13 cellular contexts compared by ENCODE assay signal in the genomic region with DNA sequence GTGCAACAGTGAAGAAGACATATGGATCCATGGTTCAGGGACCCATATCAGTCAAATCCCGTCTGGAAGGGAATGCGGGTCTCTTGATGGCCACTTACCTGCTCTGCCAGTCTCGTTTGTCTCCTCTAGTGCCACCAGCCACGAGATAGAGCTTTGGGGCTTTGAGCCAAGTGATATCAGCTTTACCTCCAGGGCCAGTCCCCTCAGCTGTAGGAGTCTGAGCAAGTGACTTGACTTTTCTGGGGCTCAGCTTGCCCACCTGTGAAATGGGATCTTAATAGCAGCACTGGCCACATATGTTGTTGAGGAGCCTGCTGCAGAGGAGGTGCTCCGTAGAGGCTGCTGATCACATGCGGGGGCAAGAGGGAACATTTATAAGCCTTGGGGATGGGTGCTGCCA. TPM values are rescaled to one million over a fixed set of nuclear protein-coding genes. Genes with fewer than 3 reads are reported as not detected.
DNase-seq lines count a peak whose midpoint lies in the region; ATAC-seq and TF ChIP-seq lines count a peak whose summit lies in the region.
"Had no signal": no experiment of that assay in that cellular context is flagged by ENCODE, and none has a peak within 500 bp of the region (broad histone marks: within the 10 kb centered on the region; RNA-seq: fewer than 3 reads in every experiment).

No MANE protein-coding gene starts in this region.

- H4K20me1 ChIP-seq in MM.1S (ENCODE audit: insufficient read depth, low read length) = no peaks in the 10 kb centered on the region

- no peak for TF ChIP-seq CTCF in activated CD8-positive, alpha-beta T cell treated with anti-CD3 and anti-CD28 coated beads for 36 hours (IDR thresholded peaks at IDR 0.05)
- TF ChIP-seq CTCF in MM.1S (IDR thresholded peaks at IDR 0.05; ENCODE audit: low read length) = no peak

- no peaks in the 10 kb centered on the region for H3F3A ChIP-seq in MM.1S (ENCODE audit: insufficient read depth, low read length)

- no peak overlapping the region for H2AFZ ChIP-seq in MM.1S (ENCODE audit: low read length)

- no peak overlapping the region for H3K4me2 ChIP-seq in MM.1S (ENCODE audit: low read depth, low read length)
- H3K4me2 ChIP-seq: KMS-11 had no signal

- no peaks in the 10 kb centered on the region for H3K9me2 ChIP-seq in MM.1S (replicated peaks; ENCODE audit: insufficient read depth, low read length)

- DNase-seq in activated effector memory CD4-positive, alpha-beta T cell treated with anti-CD3 and anti-CD28 coated beads, Interleukin-2, amount 50 U/mL, for 16 hours = peak; percentile 53
- DNase-seq in activated effector memory CD4-positive, alpha-beta T cell treated with Interleukin-2 at 50 U/mL for 16 hours = no peak
- no peak for DNase-seq in activated CD8-positive, alpha-beta T cell treated with anti-CD3 and anti-CD28 coated beads for 36 hours
- DNase-seq in immature natural killer cell (no peak), superior temporal gyrus (ENCODE audit: extremely low spot score) (no peak), MM.1S (no peak)
- DNase-seq: erythroblast, NCI-H2171 had no signal

- CTCF ChIA-PET in activated CD8-positive, alpha-beta T cell treated with anti-CD3 and anti-CD28 coated beads for 36 hours (lab: Charles Lee) = interaction anchor here (1.2 to 2.4 kb wide), 4 partner anchors 45 to 316 kb away, joined by 3 to 11 read pairs (median 4); no protein-coding TSS in a partner anchor

- H3K4me3 Mint-ChIP-seq in activated CD8-positive, alpha-beta T cell treated with anti-CD3 and anti-CD28 coated beads for 36 hours = peak overlapping the region; percentile 85
- peak overlapping the region; percentile 33 to 91 (median 55) for H3K4me3 Mint-ChIP-seq in immature natural killer cell
- H3K4me3 Mint-ChIP-seq: brain had no signal

- no peaks in the 10 kb centered on the region for H3K36me3 ChIP-seq in stomach smooth muscle (ENCODE audit: control insufficient read depth in 2 of 2, insufficient read depth in 2 of 2, low read length in 2 of 2)
- H3K36me3 ChIP-seq in MM.1S (replicated peaks; ENCODE audit: insufficient read depth, low read length) = no peaks in the 10 kb centered on the region
- H3K36me3 ChIP-seq: Peyer's patch had no signal

- H3K27me3 ChIP-seq in stomach smooth muscle (ENCODE audit: control insufficient read depth in 1 of 2, insufficient read depth in 2 of 2, low read length in 2 of 2) (no peaks in the 10 kb centered on the region), MM.1S (replicated peaks; ENCODE audit: insufficient read depth, low read length) (no peaks in the 10 kb centered on the region)
- H3K27me3 ChIP-seq: Peyer's patch had no signal

- H3K27me3 Mint-ChIP-seq in activated CD8-positive, alpha-beta T cell treated with anti-CD3 and anti-CD28 coated beads for 36 hours = no peaks in the 10 kb centered on the region
- H3K27me3 Mint-ChIP-seq in immature natural killer cell (ENCODE audit: low read depth in 3 of 3) = peaks cover 2 to 9% (median 3%) of the 10 kb centered on the region in 3 donors

- peak overlapping the region; percentile 16 for H3K27ac Mint-ChIP-seq in activated CD8-positive, alpha-beta T cell treated with anti-CD3 and anti-CD28 coated beads for 36 hours
- H3K27ac Mint-ChIP-seq in immature natural killer cell = peak overlapping the region in 5 of 6 donors; percentile 60 to 97 (median 86)

- H3K4me3 ChIP-seq in stomach smooth muscle (ENCODE audit: low read length in 2 of 2) (no peak overlapping the region), MM.1S (ENCODE audit: low read length) (no peak overlapping the region)

- POLR2A ChIA-PET in activated CD8-positive, alpha-beta T cell treated with anti-CD3 and anti-CD28 coated beads for 36 hours (lab: Charles Lee) = interaction anchor here (1.1 kb wide), 1 partner anchor 11 kb away, joined by 5 read pairs; no protein-coding TSS in a partner anchor

- H3K4me1 Mint-ChIP-seq in activated CD8-positive, alpha-beta T cell treated with anti-CD3 and anti-CD28 coated beads for 36 hours (ENCODE audit: low read depth) = peaks cover 8% of the 10 kb centered on the region
- H3K4me1 Mint-ChIP-seq in immature natural killer cell = peaks cover 0 to 13% of the 10 kb centered on the region in 2 donors

- no peaks in the 10 kb centered on the region for H3K9me3 Mint-ChIP-seq in activated CD8-positive, alpha-beta T cell treated with anti-CD3 and anti-CD28 coated beads for 36 hours
- no peaks in the 10 kb centered on the region for H3K9me3 Mint-ChIP-seq in immature natural killer cell

- peak overlapping the region; percentile 24 for H3K27ac ChIP-seq in stomach smooth muscle (ENCODE audit: low read length)
- no peak overlapping the region for H3K27ac ChIP-seq in MM.1S (ENCODE audit: low read length)
- H3K27ac ChIP-seq: KMS-11 had no signal

- no peaks in the 10 kb centered on the region for H3K36me3 Mint-ChIP-seq in activated CD8-positive, alpha-beta T cell treated with anti-CD3 and anti-CD28 coated beads for 36 hours (ENCODE audit: low read depth)
- H3K36me3 Mint-ChIP-seq in immature natural killer cell = no peaks in the 10 kb centered on the region
- H3K36me3 Mint-ChIP-seq: brain had no signal

- H3K9ac ChIP-seq in stomach smooth muscle (ENCODE audit: low read length in 2 of 2) (no peak overlapping the region), MM.1S (ENCODE audit: low read length) (no peak overlapping the region)
- H3K9ac ChIP-seq: KMS-11 had no signal

- H3K9me3 ChIP-seq in stomach smooth muscle (ENCODE audit: control insufficient read depth in 2 of 2, low read length in 2 of 2) = no peaks in the 10 kb centered on the region
- H3K9me3 ChIP-seq in MM.1S (replicated peaks; ENCODE audit: insufficient read depth, low read length) = no peaks in the 10 kb centered on the region
- H3K9me3 ChIP-seq: Peyer's patch had no signal

- no peaks in the 10 kb centered on the region for H3K79me2 ChIP-seq in MM.1S (ENCODE audit: low read length)

- no peak for ATAC-seq in activated CD8-positive, alpha-beta T cell treated with anti-CD3 and anti-CD28 coated beads for 36 hours
- no peak for ATAC-seq in GM18498 (IDR thresholded peaks at IDR 0.05; ENCODE audit: unreplicated experiment)

- H3K4me1 ChIP-seq in stomach smooth muscle (ENCODE audit: control insufficient read depth, insufficient read depth, low read length) (peaks cover 20% of the 10 kb centered on the region), MM.1S (ENCODE audit: low read length) (peaks cover 6% of the 10 kb centered on the region)

- intact Hi-C loops in activated CD8-positive, alpha-beta T cell treated with anti-CD3 and anti-CD28 coated beads for 36 hours (cut with micrococcal nuclease) = no loop called here

RNA-seq across cellular contexts. Expression of gene SLC2A9, which starts 1.2 kb away (rescaled TPM):
- under 1 TPM; 0.54 TPM for total RNA-seq in activated CD8-positive, alpha-beta T cell treated with anti-CD3 and anti-CD28 coated beads for 36 hours
- polyA plus RNA-seq in immature natural killer cell = 1 to 10 TPM in 2 of 3 donors, not detected in 1; 1.4 to 2.3 TPM
